In genomic region chr2:183035954-183036669, GRCh38 we compare ENCODE assay signal across 8 cellular contexts. TPM values are rescaled to one million over a fixed set of nuclear protein-coding genes. Genes with fewer than 3 reads are reported as not detected.
DNase-seq lines count a peak whose midpoint lies in the region; ATAC-seq and TF ChIP-seq lines count a peak whose summit lies in the region.

No MANE protein-coding gene starts in this region.

- DNase-seq in GM10248 (ENCODE audit: extremely low spot score) (peak; percentile 34), choroid plexus epithelial cell (ENCODE audit: low read depth) (no peak), osteoblast (ENCODE audit: insufficient read length, low spot score, missing footprints) (no peak), DMS114 treated with DMSO at 0.1 percent for 48 hours (lab: John Stamatoyannopoulos, UW; ENCODE audit: unreplicated experiment) (no peak), COLO668 (lab: John Stamatoyannopoulos, UW; ENCODE audit: unreplicated experiment) (no peak), nucleus accumbens (lab: John Stamatoyannopoulos, UW) (no peak)

- H3K36me3 ChIP-seq in HUES64 (ENCODE audit: insufficient read depth, low read length): no peaks in the 10 kb centered on the region
- H3K36me3 ChIP-seq in osteoblast (ENCODE audit: insufficient read depth, low read length): no peaks in the 10 kb centered on the region

- H3K4me2 ChIP-seq in osteoblast (ENCODE audit: insufficient read depth, low read length): peak overlapping the region; percentile 90

- WGBS in HUES64: 14% methylated on average over 1 of the region's 2 CpGs

- H3K27ac ChIP-seq in HUES64 (ENCODE audit: low read depth, low read length) (peak overlapping the region; percentile 66; the same call in 1 of the 2 replicates), osteoblast (ENCODE audit: low read depth, low read length) (peak overlapping the region; percentile 90)

- H3K9ac ChIP-seq in HUES64 (ENCODE audit: low read depth, low read length): peak overlapping the region; percentile 86

- H3K27me3 ChIP-seq in HUES64 (ENCODE audit: insufficient read depth, low read length) (peaks cover 15% of the 10 kb centered on the region), osteoblast (ENCODE audit: insufficient read depth, low read length) (peaks cover 2% of the 10 kb centered on the region)

- POLR2A ChIA-PET in GM10248 (lab: Yijun Ruan, JAX): no interaction called here

- peaks cover 30% of the 10 kb centered on the region for H3K4me1 ChIP-seq in HUES64 (ENCODE audit: insufficient read depth, low read length)
- H3K4me1 ChIP-seq in osteoblast (ENCODE audit: insufficient read depth, low read length): peaks cover 27% of the 10 kb centered on the region

- peak; percentile 53 for ATAC-seq in GM21447 (IDR thresholded peaks at IDR 0.05; ENCODE audit: unreplicated experiment)

- H3K79me2 ChIP-seq in osteoblast (ENCODE audit: insufficient read depth, low read length): peaks cover 69% of the 10 kb centered on the region

- peak overlapping the region; percentile 96 for H3K4me3 ChIP-seq in HUES64 (ENCODE audit: low read length)
- H3K4me3 ChIP-seq in choroid plexus epithelial cell (ENCODE audit: low read depth, low read length): peak overlapping the region; percentile 86
- peak overlapping the region; percentile 88 for H3K4me3 ChIP-seq in osteoblast (ENCODE audit: insufficient read depth, low read length)

- peaks cover 51% of the 10 kb centered on the region for H4K20me1 ChIP-seq in osteoblast (ENCODE audit: insufficient read depth, low read length)

- TF ChIP-seq CTCF in GM10248 (IDR thresholded peaks at IDR 0.05; ENCODE audit: control extremely low read depth, extremely low read depth, low read depth, missing control alignments) (no peak), choroid plexus epithelial cell (conservative IDR thresholded peaks at IDR 0.05; ENCODE audit: low read depth, low read length) (no peak), osteoblast (IDR thresholded peaks at IDR 0.05; ENCODE audit: extremely low read depth, low read depth, low read length) (no peak)

- H2AFZ ChIP-seq in osteoblast (ENCODE audit: low read length): no peak overlapping the region

- CTCF ChIA-PET in GM10248 (lab: Yijun Ruan, JAX): interaction anchor here (0.7 to 1.1 kb wide), 3 partner anchors 10 to 18 kb away, joined by 3 read pairs; no protein-coding TSS in a partner anchor

- H3K9me3 ChIP-seq in HUES64 (ENCODE audit: insufficient read depth, low read depth, low read length): no peaks in the 10 kb centered on the region
- no peaks in the 10 kb centered on the region for H3K9me3 ChIP-seq in osteoblast (ENCODE audit: low read depth, low read length)

RNA-seq across cellular contexts. Expression of gene NCKAP1, which starts 2.1 kb away (rescaled TPM):
- polyA plus RNA-seq in HUES64 (2013, experiment 1 of 2): 102 TPM
- 106 TPM for polyA plus RNA-seq in HUES64 (2013, experiment 2 of 2)
- total RNA-seq in osteoblast: 209 and 212 TPM in 2 replicates

RNA-seq across cellular contexts. Expression of gene DUSP19, which starts 42.4 kb away (rescaled TPM):
- 0.55 TPM for polyA plus RNA-seq in HUES64 (2013, experiment 1 of 2)
- polyA plus RNA-seq in HUES64 (2013, experiment 2 of 2): 0.70 TPM
- total RNA-seq in osteoblast: 2.4 and 2.9 TPM in 2 replicates
